2 cellular contexts compared by ENCODE assay signal in the genomic region with DNA sequence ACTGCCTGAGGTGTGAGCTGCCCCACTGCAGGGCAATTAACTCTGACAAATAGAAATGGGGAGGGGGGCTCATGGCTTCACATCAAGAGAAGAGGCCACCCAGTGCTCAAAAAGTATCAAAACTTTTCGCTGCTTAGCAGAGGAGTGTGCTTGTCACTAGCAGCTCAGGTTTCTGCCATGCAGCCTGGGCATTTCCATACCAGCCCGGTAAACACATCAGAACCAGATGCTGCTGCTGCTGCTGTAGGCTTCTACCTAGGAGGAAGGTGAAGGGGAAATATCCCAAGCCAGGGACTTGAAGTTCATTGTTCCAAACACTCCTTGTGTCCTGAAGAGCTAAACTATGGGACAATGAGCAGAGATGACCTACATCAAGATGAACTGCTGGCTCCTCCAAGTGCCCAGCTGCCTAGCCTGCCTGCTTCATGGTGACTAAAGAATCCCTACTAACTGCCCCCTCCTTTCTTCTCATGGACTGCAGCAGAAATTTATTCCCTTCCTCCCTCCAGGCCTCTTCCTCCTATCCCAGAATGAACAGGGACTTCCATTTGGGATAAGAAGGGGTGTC.
TF ChIP-seq lines count a peak whose summit lies in the region.

No MANE protein-coding gene starts in this region.

TF ChIP-seq in GM23338, 12 proteins besides CTCF, POLR2A, EP300 and RAD21:
- TF ChIP-seq EZH2 (IDR thresholded peaks at IDR 0.05; ENCODE audit: low read depth, unreplicated experiment) = peak; percentile 39
- no peak for TF ChIP-seq EZH2phosphoT487 (IDR thresholded peaks at IDR 0.05; ENCODE audit: unreplicated experiment)

TF ChIP-seq in H1, 55 proteins besides CTCF, POLR2A, EP300 and RAD21:
- TF ChIP-seq SP4 (IDR thresholded peaks at IDR 0.05; ENCODE audit: low read length) (no peak), SUZ12 (IDR thresholded peaks at IDR 0.05; ENCODE audit: low read length) (peak; percentile 71), RNF2 (IDR thresholded peaks at IDR 0.05; ENCODE audit: borderline replicate concordance, low read depth, low read length, missing control alignments, poor library complexity, severe bottlenecking) (peak; percentile 87), EZH2 (IDR thresholded peaks at IDR 0.05; ENCODE audit: low read depth, low read length, severe bottlenecking) (peak; percentile 34), NANOG (IDR thresholded peaks at IDR 0.05; ENCODE audit: insufficient read depth, low read depth, low read length, poor library complexity, severe bottlenecking) (no peak), GTF2F1 (IDR thresholded peaks at IDR 0.05; ENCODE audit: borderline replicate concordance, low read depth, low read length) (no peak), POU5F1 (IDR thresholded peaks at IDR 0.05; ENCODE audit: low read depth, low read length) (no peak), PHF8 (conservative IDR thresholded peaks at IDR 0.05; ENCODE audit: low read depth, low read length) (no peak), GABPA (IDR thresholded peaks at IDR 0.05; ENCODE audit: borderline replicate concordance, insufficient read depth, low read length) (no peak), HDAC6 (IDR thresholded peaks at IDR 0.05; ENCODE audit: low read depth, low read length) (no peak)
- TF ChIP-seq, protein P1, sequence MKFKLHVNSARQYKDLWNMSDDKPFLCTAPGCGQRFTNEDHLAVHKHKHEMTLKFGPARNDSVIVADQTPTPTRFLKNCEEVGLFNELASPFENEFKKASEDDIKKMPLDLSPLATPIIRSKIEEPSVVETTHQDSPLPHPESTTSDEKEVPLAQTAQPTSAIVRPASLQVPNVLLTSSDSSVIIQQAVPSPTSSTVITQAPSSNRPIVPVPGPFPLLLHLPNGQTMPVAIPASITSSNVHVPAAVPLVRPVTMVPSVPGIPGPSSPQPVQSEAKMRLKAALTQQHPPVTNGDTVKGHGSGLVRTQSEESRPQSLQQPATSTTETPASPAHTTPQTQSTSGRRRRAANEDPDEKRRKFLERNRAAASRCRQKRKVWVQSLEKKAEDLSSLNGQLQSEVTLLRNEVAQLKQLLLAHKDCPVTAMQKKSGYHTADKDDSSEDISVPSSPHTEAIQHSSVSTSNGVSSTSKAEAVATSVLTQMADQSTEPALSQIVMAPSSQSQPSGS (IDR thresholded peaks at IDR 0.05; ENCODE audit: low read length) = no peak
- TF ChIP-seq, protein P2, sequence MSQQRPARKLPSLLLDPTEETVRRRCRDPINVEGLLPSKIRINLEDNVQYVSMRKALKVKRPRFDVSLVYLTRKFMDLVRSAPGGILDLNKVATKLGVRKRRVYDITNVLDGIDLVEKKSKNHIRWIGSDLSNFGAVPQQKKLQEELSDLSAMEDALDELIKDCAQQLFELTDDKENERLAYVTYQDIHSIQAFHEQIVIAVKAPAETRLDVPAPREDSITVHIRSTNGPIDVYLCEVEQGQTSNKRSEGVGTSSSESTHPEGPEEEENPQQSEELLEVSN (IDR thresholded peaks at IDR 0.05) = no peak
